Comparison of ENCODE assay signal across 14 cellular contexts in genomic region chr5:164326219-164326618, GRCh38.
DNase-seq lines count a peak whose midpoint lies in the region; ATAC-seq, FAIRE-seq and TF ChIP-seq lines count a peak whose summit lies in the region.
"Had no signal": no experiment of that assay in that cellular context is flagged by ENCODE, and none has a peak within 500 bp of the region (broad histone marks: within the 10 kb centered on the region; RNA-seq: fewer than 3 reads in every experiment).

No MANE protein-coding gene starts in this region.

- ATAC-seq in Right ventricle myocardium inferior = no peak
- peak; percentile 67 for ATAC-seq in HG03159 (IDR thresholded peaks at IDR 0.05; ENCODE audit: unreplicated experiment)
- no peak for ATAC-seq in GM19324 (IDR thresholded peaks at IDR 0.05; ENCODE audit: low FRiP score, unreplicated experiment)

- no peak overlapping the region for H3K4me3 Mint-ChIP-seq in astrocyte (ENCODE audit: unreplicated experiment)
- H3K4me3 Mint-ChIP-seq: activated B cell treated with CpG ODN at 0.5 μM for 24 hours, immature natural killer cell had no signal

- H3K4me1 Mint-ChIP-seq in astrocyte (ENCODE audit: low read depth, unreplicated experiment) = no peaks in the 10 kb centered on the region
- H3K4me1 Mint-ChIP-seq: activated B cell treated with CpG ODN at 0.5 μM for 24 hours, immature natural killer cell had no signal

- DNase-seq in cardiac muscle cell (ENCODE audit: low read depth in 1 of 2, low spot score in 1 of 2) = no peak
- DNase-seq in Right ventricle myocardium inferior (ENCODE audit: missing footprints) = no peak
- no peak for DNase-seq in astrocyte (ENCODE audit: low read depth)
- DNase-seq in colonic mucosa = no peak
- DNase-seq in NCI-H1417 treated with DMSO at 0.1 percent for 48 hours (lab: John Stamatoyannopoulos, UW) = no peak
- no peak for DNase-seq in globus pallidus (ENCODE audit: low spot score)
- DNase-seq: activated B cell treated with CpG ODN at 0.5 μM for 24 hours; central memory CD4-positive, alpha-beta T cell; immature natural killer cell; NCI-H446; Right ventricle myocardium superior; thyroid gland had no signal

- no peaks in the 10 kb centered on the region for H3K4me1 ChIP-seq in cardiac muscle cell (ENCODE audit: low read depth)
- H3K4me1 ChIP-seq in astrocyte (ENCODE audit: insufficient read depth, low read length) = no peaks in the 10 kb centered on the region
- H3K4me1 ChIP-seq in colonic mucosa = no peaks in the 10 kb centered on the region
- H3K4me1 ChIP-seq: thyroid gland had no signal

- H3K27me3 Mint-ChIP-seq in astrocyte (ENCODE audit: low read depth, unreplicated experiment) = no peaks in the 10 kb centered on the region
- H3K27me3 Mint-ChIP-seq: activated B cell treated with CpG ODN at 0.5 μM for 24 hours had no signal

- no peaks in the 10 kb centered on the region for H3K36me3 ChIP-seq in cardiac muscle cell
- no peaks in the 10 kb centered on the region for H3K36me3 ChIP-seq in astrocyte (ENCODE audit: insufficient read depth, low read length)
- no peaks in the 10 kb centered on the region for H3K36me3 ChIP-seq in colonic mucosa
- H3K36me3 ChIP-seq: thyroid gland had no signal

- H4K20me1 ChIP-seq in astrocyte (ENCODE audit: insufficient read depth, low read length) = no peaks in the 10 kb centered on the region

- no peak overlapping the region for H3K4me2 ChIP-seq in astrocyte (ENCODE audit: low read length)

- H3K36me3 Mint-ChIP-seq in astrocyte (ENCODE audit: low read depth, unreplicated experiment) = peaks cover 2% of the 10 kb centered on the region
- H3K36me3 Mint-ChIP-seq: immature natural killer cell had no signal

- no peak overlapping the region for H3K27ac ChIP-seq in cardiac muscle cell
- no peak overlapping the region for H3K27ac ChIP-seq in astrocyte (ENCODE audit: low read depth, low read length)
- no peak overlapping the region for H3K27ac ChIP-seq in colonic mucosa
- H3K27ac ChIP-seq: thyroid gland had no signal

- H3K27me3 ChIP-seq in cardiac muscle cell (no peaks in the 10 kb centered on the region), astrocyte (ENCODE audit: insufficient read depth, low read length) (no peaks in the 10 kb centered on the region), colonic mucosa (no peaks in the 10 kb centered on the region)
- H3K27me3 ChIP-seq: thyroid gland had no signal

- no peaks in the 10 kb centered on the region for H3K9me3 ChIP-seq in cardiac muscle cell (ENCODE audit: low read depth)
- H3K9me3 ChIP-seq in astrocyte (ENCODE audit: insufficient read depth, low read depth, low read length) = no peaks in the 10 kb centered on the region
- no peaks in the 10 kb centered on the region for H3K9me3 ChIP-seq in colonic mucosa
- H3K9me3 ChIP-seq: thyroid gland had no signal

- peaks cover 19% of the 10 kb centered on the region for H3K9me3 Mint-ChIP-seq in astrocyte (ENCODE audit: unreplicated experiment)

- peak; percentile 19 for TF ChIP-seq CTCF in cardiac muscle cell (IDR thresholded peaks at IDR 0.05; ENCODE audit: low read depth, low read length)
- TF ChIP-seq CTCF in astrocyte (IDR thresholded peaks at IDR 0.05; ENCODE audit: insufficient read depth, low read depth, low read length) = peak; percentile 20
- no peak for TF ChIP-seq CTCF in colonic mucosa (IDR thresholded peaks at IDR 0.05)

- no peak overlapping the region for H3K9ac ChIP-seq in astrocyte (ENCODE audit: low read length)
- H3K9ac ChIP-seq in colonic mucosa (ENCODE audit: low read depth in 2 of 2, low read length in 2 of 2) = no peak overlapping the region

- H2AFZ ChIP-seq in astrocyte (ENCODE audit: low read depth, low read length) = no peak overlapping the region

- intact Hi-C loops in Right ventricle myocardium inferior (cut with DNase I) (no loop called here), colonic mucosa (cut with DNase I) (no loop called here)

- no peak for FAIRE-seq in astrocyte (lab: Jason Lieb, UNC)

- H3K27ac Mint-ChIP-seq in astrocyte (ENCODE audit: unreplicated experiment) = no peak overlapping the region
- H3K27ac Mint-ChIP-seq: activated B cell treated with CpG ODN at 0.5 μM for 24 hours, immature natural killer cell had no signal

- no peak overlapping the region for H3K4me3 ChIP-seq in cardiac muscle cell
- H3K4me3 ChIP-seq in astrocyte (ENCODE audit: insufficient read depth, low read depth, low read length) = no peak overlapping the region
- no peak overlapping the region for H3K4me3 ChIP-seq in colonic mucosa
- H3K4me3 ChIP-seq: thyroid gland had no signal

- H3K79me2 ChIP-seq in astrocyte (ENCODE audit: insufficient read depth, low read length) = no peaks in the 10 kb centered on the region
